17 cellular contexts compared by ENCODE assay signal in genomic region chr2:96602330-96602823, GRCh38. TPM values are rescaled to one million over a fixed set of nuclear protein-coding genes. Genes with fewer than 3 reads are reported as not detected.
DNase-seq lines count a peak whose midpoint lies in the region; ATAC-seq and TF ChIP-seq lines count a peak whose summit lies in the region.
"Had no signal": no experiment of that assay in that cellular context is flagged by ENCODE, and none has a peak within 500 bp of the region (broad histone marks: within the 10 kb centered on the region; RNA-seq: fewer than 3 reads in every experiment).

No MANE protein-coding gene starts in this region.

- H4K20me1 ChIP-seq in hepatocyte (ENCODE audit: insufficient read depth, poor library complexity, severe bottlenecking): no peaks in the 10 kb centered on the region

- TF ChIP-seq EP300 in stomach (IDR thresholded peaks at IDR 0.05): no peak

- peak; percentile 68 for TF ChIP-seq CTCF in VCaP (conservative IDR thresholded peaks at IDR 0.05)
- TF ChIP-seq CTCF in hepatocyte (IDR thresholded peaks at IDR 0.05; ENCODE audit: poor library complexity): no peak
- TF ChIP-seq CTCF in stomach (IDR thresholded peaks at IDR 0.05): peak in 2 of 7 experiments; percentile 27 to 32

- peak overlapping the region; percentile 76 for H3K27ac ChIP-seq in VCaP
- peak overlapping the region; percentile 69 for H3K27ac ChIP-seq in hepatocyte
- peak overlapping the region in 3 of 5 donors; percentile 1 to 34 (median 31) for H3K27ac ChIP-seq in stomach
- H3K27ac ChIP-seq: parathyroid adenoma had no signal

- no peak for ATAC-seq in GM21360 (IDR thresholded peaks at IDR 0.05; ENCODE audit: unreplicated experiment)

- no peaks in the 10 kb centered on the region for H3K9me3 Mint-ChIP-seq in activated T-cell treated with anti-CD3 and anti-CD28 coated beads, Interleukin-2, amount 50 U/mL, for 24 hours

- no peak overlapping the region for H2AFZ ChIP-seq in hepatocyte
- H2AFZ ChIP-seq: parathyroid adenoma had no signal

- H3K27me3 Mint-ChIP-seq in activated T-cell treated with anti-CD3 and anti-CD28 coated beads, Interleukin-2, amount 50 U/mL, for 24 hours: no peaks in the 10 kb centered on the region

- intact Hi-C loops in stomach (cut with DNase I; ENCODE audit: low total_unique reads): no loop called here

- H3K27me3 ChIP-seq in hepatocyte (no peaks in the 10 kb centered on the region), stomach (no peaks in the 10 kb centered on the region)

- no peak for TF ChIP-seq POLR2A in stomach (IDR thresholded peaks at IDR 0.05)

- no peaks in the 10 kb centered on the region for H3K4me1 ChIP-seq in hepatocyte (ENCODE audit: insufficient read depth)
- peaks cover 0 to 20% (median 5%) of the 10 kb centered on the region in 4 donors for H3K4me1 ChIP-seq in stomach
- H3K4me1 ChIP-seq: parathyroid adenoma had no signal

- H3K36me3 ChIP-seq in hepatocyte (replicated peaks; ENCODE audit: insufficient read depth, low read depth) (no peaks in the 10 kb centered on the region), stomach (peaks cover 77 to 100% (median 99%) of the 10 kb centered on the region in 4 donors)

- no peaks in the 10 kb centered on the region for H3K79me2 ChIP-seq in hepatocyte

- H3K4me3 Mint-ChIP-seq in activated T-cell treated with anti-CD3 and anti-CD28 coated beads, Interleukin-2, amount 50 U/mL, for 24 hours: no peak overlapping the region

- no peaks in the 10 kb centered on the region for H3K9me2 ChIP-seq in hepatocyte (replicated peaks; ENCODE audit: insufficient read depth)

- DNase-seq in activated T-cell treated with anti-CD3 and anti-CD28 coated beads, Interleukin-2, amount 50 U/mL, for 24 hours: no peak
- no peak for DNase-seq in activated T-cell treated with anti-CD3 and anti-CD28 coated beads, Interleukin-2, amount 50 U/mL, for 48 hours
- DNase-seq in hepatocyte (ENCODE audit: low spot score) (peak; percentile 19), stomach (peak; percentile 67), NCI-H187 treated with DMSO at 0.1 percent for 48 hours (lab: John Stamatoyannopoulos, UW) (no peak), NCI-H2227 treated with DMSO at 0.1 percent for 48 hours (lab: John Stamatoyannopoulos, UW) (no peak)
- DNase-seq: activated CD8-positive, alpha-beta memory T cell treated with anti-CD3 and anti-CD28 coated beads, Interleukin-2, amount 50 U/mL, for 4 hours; amygdala; EL; NCI-H345; stimulated activated naive CD4-positive, alpha-beta T cell had no signal

- peaks cover 16% of the 10 kb centered on the region for H3K4me1 Mint-ChIP-seq in activated T-cell treated with anti-CD3 and anti-CD28 coated beads, Interleukin-2, amount 50 U/mL, for 24 hours (ENCODE audit: low read depth)

- H3K27ac Mint-ChIP-seq in activated T-cell treated with anti-CD3 and anti-CD28 coated beads, Interleukin-2, amount 50 U/mL, for 24 hours: peak overlapping the region; percentile 86

- 100% methylated on average over 2 of the region's 2 CpGs for WGBS in hepatocyte (ENCODE audit: low lambda C conversion rate, missing lambda C conversion rate)
- WGBS in stomach, 5 donors: 88 to 98% (median 93%) methylated on average over 2 of the region's 2 CpGs

- peaks cover 94% of the 10 kb centered on the region for H3K36me3 Mint-ChIP-seq in activated T-cell treated with anti-CD3 and anti-CD28 coated beads, Interleukin-2, amount 50 U/mL, for 24 hours (ENCODE audit: low read depth)

- H3K9me3 ChIP-seq in hepatocyte (ENCODE audit: low read depth) (no peaks in the 10 kb centered on the region), stomach (no peaks in the 10 kb centered on the region)

- H3K4me2 ChIP-seq in hepatocyte: no peak overlapping the region

- H3K4me3 ChIP-seq in hepatocyte (no peak overlapping the region), stomach (no peak overlapping the region)
- H3K4me3 ChIP-seq: lung had no signal

RNA-seq across cellular contexts. Expression of gene KANSL3, which starts 35.7 kb away (rescaled TPM):
- total RNA-seq in hepatocyte (26.7 and 27.7 TPM in 2 replicates), stomach (100 to 1,000 TPM in 2 of 5 donors, 10 to 100 TPM in 3; 30.1 to 139 (median 57.2) TPM)
- polyA plus RNA-seq in hepatocyte (18.4 and 20.4 TPM in 2 replicates), stomach (10 to 100 TPM; 13.6 to 15.0 (median 14.6) TPM)

RNA-seq across cellular contexts. Expression of gene FER1L5, which starts 40.2 kb away (rescaled TPM):
- total RNA-seq in hepatocyte (0.10 and 0.28 TPM in 2 replicates), stomach (under 1 TPM in 1 of 5 donors, not detected in 4; 0.73 TPM)
- polyA plus RNA-seq in hepatocyte (0.21 and 0.33 TPM in 2 replicates), stomach (under 1 TPM in 2 of 3 donors, not detected in 1; 0.03 to 0.06 TPM)
- total RNA-seq: dermis microvascular lymphatic vessel endothelial cell, LHCN-M2 had no signal

Comparison
In these comparisons a context has a peak if more than half of its experiments do, and no peak if none do; other contexts are left out.
1. DNase-seq: peak in hepatocyte (single experiment) and stomach (single experiment); none in activated T-cell treated with anti-CD3 and anti-CD28 coated beads, Interleukin-2, amount 50 U/mL, for 24 hours (single experiment), activated T-cell treated with anti-CD3 and anti-CD28 coated beads, Interleukin-2, amount 50 U/mL, for 48 hours (0 of 2), NCI-H187 treated with DMSO at 0.1 percent for 48 hours (single experiment) and NCI-H2227 treated with DMSO at 0.1 percent for 48 hours (single experiment).
2. Peak in every context shown above with its lines, with median percentiles within 50 percentile points of each other: H3K27ac ChIP-seq.